In the genomic region with DNA sequence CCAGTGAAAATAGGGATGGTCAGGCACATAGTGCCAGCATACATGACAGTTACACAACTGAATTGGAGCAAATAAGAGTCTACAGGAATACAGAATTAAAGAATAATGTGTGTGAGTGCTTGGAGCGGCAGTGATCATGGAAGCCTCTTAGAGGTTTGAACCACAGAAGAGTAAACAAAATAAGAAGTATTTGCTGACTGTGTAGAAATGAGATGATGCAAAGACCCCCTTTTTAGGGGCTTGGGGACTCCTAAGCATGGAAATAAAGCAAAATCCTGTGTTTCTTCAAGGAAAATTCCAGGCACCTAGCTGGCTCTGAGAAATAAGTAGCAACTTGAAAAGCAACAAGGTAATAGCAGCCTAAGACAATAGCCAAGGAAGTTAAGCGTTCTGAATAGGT, we compare ENCODE assay signal across 1 cellular context.
TF ChIP-seq lines count a peak whose summit lies in the region.

No MANE protein-coding gene starts in this region.

TF ChIP-seq in WTC11, 78 proteins besides CTCF, POLR2A, EP300 and RAD21 (continued from another document):
- TF ChIP-seq, protein P1, sequence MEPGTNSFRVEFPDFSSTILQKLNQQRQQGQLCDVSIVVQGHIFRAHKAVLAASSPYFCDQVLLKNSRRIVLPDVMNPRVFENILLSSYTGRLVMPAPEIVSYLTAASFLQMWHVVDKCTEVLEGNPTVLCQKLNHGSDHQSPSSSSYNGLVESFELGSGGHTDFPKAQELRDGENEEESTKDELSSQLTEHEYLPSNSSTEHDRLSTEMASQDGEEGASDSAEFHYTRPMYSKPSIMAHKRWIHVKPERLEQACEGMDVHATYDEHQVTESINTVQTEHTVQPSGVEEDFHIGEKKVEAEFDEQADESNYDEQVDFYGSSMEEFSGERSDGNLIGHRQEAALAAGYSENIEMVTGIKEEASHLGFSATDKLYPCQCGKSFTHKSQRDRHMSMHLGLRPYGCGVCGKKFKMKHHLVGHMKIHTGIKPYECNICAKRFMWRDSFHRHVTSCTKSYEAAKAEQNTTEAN (CRISPR knock-in tag; IDR thresholded peaks at IDR 0.05): no peak
- TF ChIP-seq SOX15 (CRISPR knock-in tag; IDR thresholded peaks at IDR 0.05): no peak
- TF ChIP-seq JUN (CRISPR knock-in tag; IDR thresholded peaks at IDR 0.05): no peak
- TF ChIP-seq, protein P2, sequence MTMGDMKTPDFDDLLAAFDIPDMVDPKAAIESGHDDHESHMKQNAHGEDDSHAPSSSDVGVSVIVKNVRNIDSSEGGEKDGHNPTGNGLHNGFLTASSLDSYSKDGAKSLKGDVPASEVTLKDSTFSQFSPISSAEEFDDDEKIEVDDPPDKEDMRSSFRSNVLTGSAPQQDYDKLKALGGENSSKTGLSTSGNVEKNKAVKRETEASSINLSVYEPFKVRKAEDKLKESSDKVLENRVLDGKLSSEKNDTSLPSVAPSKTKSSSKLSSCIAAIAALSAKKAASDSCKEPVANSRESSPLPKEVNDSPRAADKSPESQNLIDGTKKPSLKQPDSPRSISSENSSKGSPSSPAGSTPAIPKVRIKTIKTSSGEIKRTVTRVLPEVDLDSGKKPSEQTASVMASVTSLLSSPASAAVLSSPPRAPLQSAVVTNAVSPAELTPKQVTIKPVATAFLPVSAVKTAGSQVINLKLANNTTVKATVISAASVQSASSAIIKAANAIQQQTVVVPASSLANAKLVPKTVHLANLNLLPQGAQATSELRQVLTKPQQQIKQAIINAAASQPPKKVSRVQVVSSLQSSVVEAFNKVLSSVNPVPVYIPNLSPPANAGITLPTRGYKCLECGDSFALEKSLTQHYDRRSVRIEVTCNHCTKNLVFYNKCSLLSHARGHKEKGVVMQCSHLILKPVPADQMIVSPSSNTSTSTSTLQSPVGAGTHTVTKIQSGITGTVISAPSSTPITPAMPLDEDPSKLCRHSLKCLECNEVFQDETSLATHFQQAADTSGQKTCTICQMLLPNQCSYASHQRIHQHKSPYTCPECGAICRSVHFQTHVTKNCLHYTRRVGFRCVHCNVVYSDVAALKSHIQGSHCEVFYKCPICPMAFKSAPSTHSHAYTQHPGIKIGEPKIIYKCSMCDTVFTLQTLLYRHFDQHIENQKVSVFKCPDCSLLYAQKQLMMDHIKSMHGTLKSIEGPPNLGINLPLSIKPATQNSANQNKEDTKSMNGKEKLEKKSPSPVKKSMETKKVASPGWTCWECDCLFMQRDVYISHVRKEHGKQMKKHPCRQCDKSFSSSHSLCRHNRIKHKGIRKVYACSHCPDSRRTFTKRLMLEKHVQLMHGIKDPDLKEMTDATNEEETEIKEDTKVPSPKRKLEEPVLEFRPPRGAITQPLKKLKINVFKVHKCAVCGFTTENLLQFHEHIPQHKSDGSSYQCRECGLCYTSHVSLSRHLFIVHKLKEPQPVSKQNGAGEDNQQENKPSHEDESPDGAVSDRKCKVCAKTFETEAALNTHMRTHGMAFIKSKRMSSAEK (CRISPR knock-in tag; IDR thresholded peaks at IDR 0.05; ENCODE audit: borderline replicate concordance): no peak
- no peak for TF ChIP-seq ZNF219 (CRISPR knock-in tag; IDR thresholded peaks at IDR 0.05; ENCODE audit: borderline replicate concordance)
- TF ChIP-seq, protein P3, sequence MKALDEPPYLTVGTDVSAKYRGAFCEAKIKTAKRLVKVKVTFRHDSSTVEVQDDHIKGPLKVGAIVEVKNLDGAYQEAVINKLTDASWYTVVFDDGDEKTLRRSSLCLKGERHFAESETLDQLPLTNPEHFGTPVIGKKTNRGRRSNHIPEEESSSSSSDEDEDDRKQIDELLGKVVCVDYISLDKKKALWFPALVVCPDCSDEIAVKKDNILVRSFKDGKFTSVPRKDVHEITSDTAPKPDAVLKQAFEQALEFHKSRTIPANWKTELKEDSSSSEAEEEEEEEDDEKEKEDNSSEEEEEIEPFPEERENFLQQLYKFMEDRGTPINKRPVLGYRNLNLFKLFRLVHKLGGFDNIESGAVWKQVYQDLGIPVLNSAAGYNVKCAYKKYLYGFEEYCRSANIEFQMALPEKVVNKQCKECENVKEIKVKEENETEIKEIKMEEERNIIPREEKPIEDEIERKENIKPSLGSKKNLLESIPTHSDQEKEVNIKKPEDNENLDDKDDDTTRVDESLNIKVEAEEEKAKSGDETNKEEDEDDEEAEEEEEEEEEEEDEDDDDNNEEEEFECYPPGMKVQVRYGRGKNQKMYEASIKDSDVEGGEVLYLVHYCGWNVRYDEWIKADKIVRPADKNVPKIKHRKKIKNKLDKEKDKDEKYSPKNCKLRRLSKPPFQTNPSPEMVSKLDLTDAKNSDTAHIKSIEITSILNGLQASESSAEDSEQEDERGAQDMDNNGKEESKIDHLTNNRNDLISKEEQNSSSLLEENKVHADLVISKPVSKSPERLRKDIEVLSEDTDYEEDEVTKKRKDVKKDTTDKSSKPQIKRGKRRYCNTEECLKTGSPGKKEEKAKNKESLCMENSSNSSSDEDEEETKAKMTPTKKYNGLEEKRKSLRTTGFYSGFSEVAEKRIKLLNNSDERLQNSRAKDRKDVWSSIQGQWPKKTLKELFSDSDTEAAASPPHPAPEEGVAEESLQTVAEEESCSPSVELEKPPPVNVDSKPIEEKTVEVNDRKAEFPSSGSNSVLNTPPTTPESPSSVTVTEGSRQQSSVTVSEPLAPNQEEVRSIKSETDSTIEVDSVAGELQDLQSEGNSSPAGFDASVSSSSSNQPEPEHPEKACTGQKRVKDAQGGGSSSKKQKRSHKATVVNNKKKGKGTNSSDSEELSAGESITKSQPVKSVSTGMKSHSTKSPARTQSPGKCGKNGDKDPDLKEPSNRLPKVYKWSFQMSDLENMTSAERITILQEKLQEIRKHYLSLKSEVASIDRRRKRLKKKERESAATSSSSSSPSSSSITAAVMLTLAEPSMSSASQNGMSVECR (CRISPR knock-in tag; IDR thresholded peaks at IDR 0.05; ENCODE audit: borderline replicate concordance): no peak
- no peak for TF ChIP-seq FOXK1 (CRISPR knock-in tag; IDR thresholded peaks at IDR 0.05)
